22 cellular contexts compared by ENCODE assay signal in the genomic region with DNA sequence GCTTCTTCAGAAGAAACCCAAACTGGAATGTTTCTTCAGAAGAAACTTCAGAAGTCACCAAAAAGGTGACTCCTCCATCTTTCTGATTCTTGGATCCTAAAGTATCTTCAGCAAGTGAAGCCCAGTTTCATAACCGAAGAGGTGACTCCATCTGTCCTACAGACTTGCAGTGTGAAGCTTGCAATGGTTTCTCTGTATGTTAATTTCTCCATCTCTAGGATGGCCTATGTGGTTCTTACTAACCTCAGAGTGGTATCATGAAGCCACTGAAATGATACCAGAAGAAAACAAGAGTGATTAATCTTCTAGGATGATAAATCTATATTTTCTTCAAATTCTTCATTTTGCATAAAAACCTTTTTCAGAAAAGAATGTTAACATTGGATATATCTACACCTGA. TPM values are rescaled to one million over a fixed set of nuclear protein-coding genes. Genes with fewer than 3 reads are reported as not detected.
"Had no signal": no experiment of that assay in that cellular context is flagged by ENCODE, and none has a peak within 500 bp of the region (broad histone marks: within the 10 kb centered on the region; RNA-seq: fewer than 3 reads in every experiment).

No MANE protein-coding gene starts in this region.

- H3K4me3 ChIP-seq: colonic mucosa, ovary, transverse colon had no signal

- ATAC-seq: left lung; lower lobe of right lung; right cardiac atrium; stimulated activated effector memory CD8-positive, alpha-beta T cell treated with anti-CD3 and anti-CD28 coated beads, Interleukin-12 subunit alpha, Interleukin-12 subunit beta, amount 100 ng/mL, for 72 hours had no signal

- H3K9me3 Mint-ChIP-seq: mesothelial cell of epicardium; natural killer cell; neural crest cell; stimulated activated effector memory CD8-positive, alpha-beta T cell treated with anti-CD3 and anti-CD28 coated beads, Interleukin-12 subunit alpha, Interleukin-12 subunit beta, amount 100 ng/mL, for 72 hours had no signal

- DNase-seq: colonic mucosa; dermis blood vessel endothelial cell; erythroblast; foreskin keratinocyte; immature natural killer cell; left lung; lower lobe of right lung; natural killer cell; ovary; small intestine; stimulated activated CD4-positive, alpha-beta T cell treated with anti-CD3 and anti-CD28 coated beads, Interleukin-4, amount 100 ng/mL, for 1 hour; stimulated activated CD8-positive, alpha-beta memory T cell treated with anti-CD3 and anti-CD28 coated beads, Interleukin-4, amount 100 ng/mL, for 48 hours; stomach; substantia nigra; transverse colon had no signal

- H3K27me3 ChIP-seq: colonic mucosa, foreskin keratinocyte, ovary, transverse colon had no signal

- H3K4me1 ChIP-seq: colonic mucosa, transverse colon had no signal

- H3K27ac ChIP-seq: colonic mucosa, foreskin keratinocyte, ovary, thoracic aorta, transverse colon had no signal

- H3K36me3 ChIP-seq: colonic mucosa, left lung, lower lobe of right lung, ovary, stomach, thoracic aorta, transverse colon had no signal

- H3K27ac Mint-ChIP-seq: immature natural killer cell; memory B cell; mesothelial cell of epicardium; natural killer cell; progenitor cell of endocrine pancreas; stimulated activated effector memory CD8-positive, alpha-beta T cell treated with anti-CD3 and anti-CD28 coated beads, Interleukin-12 subunit alpha, Interleukin-12 subunit beta, amount 100 ng/mL, for 72 hours had no signal

- FAIRE-seq: small intestine had no signal

- H3K9me3 ChIP-seq: colonic mucosa, left lung, lower lobe of right lung, ovary, stomach, thoracic aorta, transverse colon had no signal

- H3K36me3 Mint-ChIP-seq: immature natural killer cell; memory B cell; mesothelial cell of epicardium; natural killer cell; stimulated activated effector memory CD8-positive, alpha-beta T cell treated with anti-CD3 and anti-CD28 coated beads, Interleukin-12 subunit alpha, Interleukin-12 subunit beta, amount 100 ng/mL, for 72 hours had no signal

- H3K4me3 Mint-ChIP-seq: immature natural killer cell; memory B cell; mesothelial cell of epicardium; natural killer cell; neural crest cell; stimulated activated effector memory CD8-positive, alpha-beta T cell treated with anti-CD3 and anti-CD28 coated beads, Interleukin-12 subunit alpha, Interleukin-12 subunit beta, amount 100 ng/mL, for 72 hours had no signal

- H3K4me1 Mint-ChIP-seq: immature natural killer cell; memory B cell; natural killer cell; neural crest cell; stimulated activated effector memory CD8-positive, alpha-beta T cell treated with anti-CD3 and anti-CD28 coated beads, Interleukin-12 subunit alpha, Interleukin-12 subunit beta, amount 100 ng/mL, for 72 hours had no signal

RNA-seq across cellular contexts. Expression of gene AQP9, which starts 0.5 kb away (rescaled TPM):
- total RNA-seq: mesothelial cell of epicardium, neural crest cell, progenitor cell of endocrine pancreas had no signal
- polyA plus RNA-seq: immature natural killer cell had no signal
